ENCODE assay signal across 1 cellular context in the genomic region with DNA sequence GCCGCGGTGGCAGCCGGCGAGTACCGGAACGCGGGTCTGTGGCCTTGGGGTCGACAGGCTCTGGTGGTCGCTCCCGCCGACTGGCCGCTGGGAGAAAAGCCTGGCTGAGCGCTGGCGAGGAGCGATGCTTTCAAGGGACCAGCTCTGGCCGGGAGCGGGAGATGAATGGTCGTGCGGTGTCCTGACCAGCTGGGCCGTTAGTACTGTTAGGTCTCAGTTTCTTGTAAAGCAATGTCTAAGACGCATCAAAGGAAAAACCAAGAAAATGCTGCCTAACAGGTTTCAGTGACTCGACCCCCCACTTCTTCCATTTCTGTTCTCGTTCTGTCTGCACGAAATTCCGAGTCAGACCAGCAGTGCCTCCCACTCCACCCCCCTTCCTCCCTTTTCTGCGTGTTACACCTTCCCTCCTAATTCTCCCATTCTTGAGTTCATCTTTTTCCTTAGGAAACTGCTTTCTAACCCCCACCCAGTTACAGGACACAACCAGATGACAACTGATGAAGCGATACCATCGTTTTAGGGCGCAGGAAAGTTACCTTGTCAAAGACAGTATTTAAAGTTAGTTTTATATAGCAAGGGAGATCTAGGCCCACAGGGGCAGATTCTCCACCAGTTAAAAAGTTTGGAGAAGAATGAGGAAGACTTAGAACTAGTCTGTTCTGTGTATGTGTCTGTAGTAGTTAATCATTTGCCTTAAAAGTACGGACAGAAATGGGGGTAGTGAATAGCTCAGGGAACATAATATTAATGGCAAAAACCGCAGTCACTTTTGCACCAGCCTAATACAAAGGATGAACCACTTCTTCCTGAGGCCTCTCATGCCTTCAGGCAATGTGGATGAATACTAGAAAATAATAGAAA.
TF ChIP-seq lines count a peak whose summit lies in the region.

No MANE protein-coding gene starts in this region.

TF ChIP-seq in HEK293, 187 proteins besides CTCF, POLR2A, EP300 and RAD21 (continued from another document):
- TF ChIP-seq ZNF354C (tag by site-specific recombination; IDR thresholded peaks at IDR 0.05; ENCODE audit: borderline replicate concordance, low read depth) = no peak
- TF ChIP-seq ZNF16 (tag by site-specific recombination; IDR thresholded peaks at IDR 0.05; ENCODE audit: low read depth) = no peak
- no peak for TF ChIP-seq MYNN (tag by site-specific recombination; IDR thresholded peaks at IDR 0.05; ENCODE audit: borderline replicate concordance)
- no peak for TF ChIP-seq ZNF830 (tag by site-specific recombination; IDR thresholded peaks at IDR 0.05; ENCODE audit: low read depth)
- TF ChIP-seq ZNF704 (tag by site-specific recombination; IDR thresholded peaks at IDR 0.05) = no peak
- no peak for TF ChIP-seq ZNF404 (tag by site-specific recombination; IDR thresholded peaks at IDR 0.05)
- TF ChIP-seq SP2 (tag by site-specific recombination; IDR thresholded peaks at IDR 0.05) = no peak
- no peak for TF ChIP-seq ZNF223 (tag by site-specific recombination; IDR thresholded peaks at IDR 0.05)
- TF ChIP-seq WT1 (tag by site-specific recombination; IDR thresholded peaks at IDR 0.05) = 0 out of 2 replicates have a peak, but pooled peaks have one; percentile 26
- no peak for TF ChIP-seq ZNF629 (tag by site-specific recombination; IDR thresholded peaks at IDR 0.05)
- no peak for TF ChIP-seq ZNF138 (tag by site-specific recombination; IDR thresholded peaks at IDR 0.05; ENCODE audit: borderline replicate concordance)
